In genomic region chr22:38273135-38273761, GRCh38 we compare ENCODE assay signal across 8 cellular contexts. TPM values are rescaled to one million over a fixed set of nuclear protein-coding genes. Genes with fewer than 3 reads are reported as not detected.
DNase-seq lines count a peak whose midpoint lies in the region; ATAC-seq and TF ChIP-seq lines count a peak whose summit lies in the region.

No MANE protein-coding gene starts in this region.

- no peaks in the 10 kb centered on the region for H3K9me3 ChIP-seq in Peyer's patch
- no peaks in the 10 kb centered on the region for H3K9me3 ChIP-seq in endocrine pancreas (ENCODE audit: control insufficient read depth, low read length)

- H3K4me3 Mint-ChIP-seq in naive thymus-derived CD8-positive, alpha-beta T cell, result peak overlapping the region; percentile 87 to 95 (median 93)

- peaks cover 0 to 26% (median 7%) of the 10 kb centered on the region in 4 donors for H3K4me1 ChIP-seq in Peyer's patch
- no peaks in the 10 kb centered on the region for H3K4me1 ChIP-seq in endocrine pancreas (ENCODE audit: control insufficient read depth, insufficient read depth, low read length)

- TF ChIP-seq CTCF in Peyer's patch (IDR thresholded peaks at IDR 0.05) (no peak), GM13977 (IDR thresholded peaks at IDR 0.05; ENCODE audit: extremely low read depth, insufficient read depth, missing control alignments) (no peak)

- peaks cover 0 to 2% (median 0%) of the 10 kb centered on the region in 5 donors for H3K27me3 Mint-ChIP-seq in naive thymus-derived CD8-positive, alpha-beta T cell

- H3K4me1 Mint-ChIP-seq in naive thymus-derived CD8-positive, alpha-beta T cell, result peaks cover 24 to 49% (median 46%) of the 10 kb centered on the region in 4 donors

- H3K36me3 ChIP-seq in Peyer's patch (no peaks in the 10 kb centered on the region), endocrine pancreas (ENCODE audit: control insufficient read depth, insufficient read depth, low read length) (no peaks in the 10 kb centered on the region)

- H3K27me3 ChIP-seq in Peyer's patch (no peaks in the 10 kb centered on the region), endocrine pancreas (ENCODE audit: control insufficient read depth, insufficient read depth, low read length) (no peaks in the 10 kb centered on the region)

- DNase-seq in GM03348 (ENCODE audit: low spot score) (peak; percentile 30), Peyer's patch (no peak), activated gamma-delta T cell treated with Interleukin-2 at 50 U/mL for 16 hours (no peak), NOMO-1 (lab: John Stamatoyannopoulos, UW; ENCODE audit: unreplicated experiment in 2 of 2) (no peak), GM13977 (ENCODE audit: low spot score) (no peak)
- DNase-seq in naive thymus-derived CD8-positive, alpha-beta T cell, result peak in 1 of 10 donors; percentile 21

- peak; percentile 6 to 7 for ATAC-seq in naive thymus-derived CD8-positive, alpha-beta T cell
- ATAC-seq in GM21526 (IDR thresholded peaks at IDR 0.05; ENCODE audit: low FRiP score, unreplicated experiment), result no peak

- no peaks in the 10 kb centered on the region for H3K36me3 Mint-ChIP-seq in naive thymus-derived CD8-positive, alpha-beta T cell

- POLR2A ChIA-PET in naive thymus-derived CD8-positive, alpha-beta T cell (lab: Charles Lee), result no interaction called here

- H3K4me3 ChIP-seq in Peyer's patch, result peak overlapping the region; percentile 68 to 100 (median 89)
- peak overlapping the region; percentile 46 for H3K4me3 ChIP-seq in endocrine pancreas (ENCODE audit: control insufficient read depth, insufficient read depth, low read length)

- peak overlapping the region; percentile 16 for H3K9ac ChIP-seq in endocrine pancreas (ENCODE audit: control insufficient read depth, insufficient read depth, low read length)

- TF ChIP-seq POLR2A in Peyer's patch (IDR thresholded peaks at IDR 0.05), result no peak

- no peaks in the 10 kb centered on the region for H3K9me3 Mint-ChIP-seq in naive thymus-derived CD8-positive, alpha-beta T cell

- peak overlapping the region; percentile 78 to 94 (median 88) for H3K27ac ChIP-seq in Peyer's patch

- in situ Hi-C loops in GM13977 (cut with MboI; ENCODE audit: low pct_unique_long_range_greater_than_20kb, low sequenced_read_pairs, unreplicated experiment), result no loop called here

- H3K27ac Mint-ChIP-seq in naive thymus-derived CD8-positive, alpha-beta T cell, result peak overlapping the region; percentile 93 to 98 (median 96)

RNA-seq across cellular contexts. Expression of gene TMEM184B, which starts 0.4 kb away (rescaled TPM):
- total RNA-seq in Peyer's patch, result 10 to 100 TPM; 39.1 to 56.1 (median 51.4) TPM
- 10 to 100 TPM; 25.5 to 26.8 TPM for total RNA-seq in naive thymus-derived CD8-positive, alpha-beta T cell
- 10 to 100 TPM in 1 of 3 donors, 1 to 10 TPM in 2; 5.1 to 13.0 (median 5.4) TPM for polyA plus RNA-seq in naive thymus-derived CD8-positive, alpha-beta T cell

RNA-seq across cellular contexts. Expression of gene CSNK1E, which starts 44.0 kb away (rescaled TPM):
- 100 to 1,000 TPM in 3 of 4 donors, 10 to 100 TPM in 1; 39.1 to 254 (median 114) TPM for total RNA-seq in Peyer's patch
- 100 to 1,000 TPM; 113 to 116 TPM for total RNA-seq in naive thymus-derived CD8-positive, alpha-beta T cell
- polyA plus RNA-seq in naive thymus-derived CD8-positive, alpha-beta T cell, result 10 to 100 TPM in 2 of 3 donors, 1 to 10 TPM in 1; 9.1 to 16.1 (median 15.0) TPM
